8 cellular contexts compared by ENCODE assay signal in genomic region chr3:49022751-49023171, GRCh38. TPM values are rescaled to one million over a fixed set of nuclear protein-coding genes. Genes with fewer than 3 reads are reported as not detected.
A peak's percentile ranks its signal among the peaks of the same experiment; 100 is the strongest.
DNase-seq lines count a peak whose midpoint lies in the region; ATAC-seq, FAIRE-seq and TF ChIP-seq lines count a peak whose summit lies in the region.

No MANE protein-coding gene starts in this region.

- 25 to 30% methylated on average over 11 of the region's 11 CpGs for whole genome bisulfite sequencing in heart right ventricle, 2 donors

- DNase-seq in heart right ventricle = no peak
- DNase-seq in Right ventricle myocardium superior = no peak
- DNase-seq in activated T-cell treated with anti-CD3 and anti-CD28 coated beads, Interleukin-2, amount 50 U/mL, for 48 hours = peak; percentile 60
- DNase-seq in islet precursor cell = peak; percentile 60
- no peak for DNase-seq in HTR-8/SVneo (ENCODE audit: insufficient read length, low spot score)
- no peak for DNase-seq in stimulated activated CD4-positive, alpha-beta T cell treated with anti-CD3 and anti-CD28 coated beads, Interleukin-15, amount 100 ng/mL, for 24 hours

- peaks cover 4 to 64% (median 42%) of the 10 kb centered on the region in 9 donors for H3K4me1 ChIP-seq in heart right ventricle

- no peaks in the 10 kb centered on the region for H3K27me3 ChIP-seq in heart right ventricle

- peaks cover 0 to 50% (median 31%) of the 10 kb centered on the region in 9 donors for H3K36me3 ChIP-seq in heart right ventricle

- peak overlapping the region in 9 of 10 donors; percentile 99 to 100 (median 100) for H3K27ac ChIP-seq in heart right ventricle
- H3K27ac ChIP-seq in temporal lobe (ENCODE audit: low read depth, low read length) = peak overlapping the region; percentile 92

- ATAC-seq in heart right ventricle (no peak), Right ventricle myocardium superior (ENCODE audit: poor library complexity) (no peak), GM19395 (IDR thresholded peaks at IDR 0.05; ENCODE audit: unreplicated experiment) (no peak)

- no peak for TF ChIP-seq CTCF in heart right ventricle (IDR thresholded peaks at IDR 0.05)

- intact Hi-C loops in heart right ventricle (cut with DNase I) (loop anchor here in 1 of 10 donors (1.0 to 10.0 kb wide), 2 partner anchors 33 to 402 kb away; partner anchors contain the start of genes AMT and NICN1), Right ventricle myocardium superior (cut with DNase I) (no loop called here)

- no peak for FAIRE-seq in HTR-8/SVneo (lab: Jason Lieb, UNC)

- H3K4me3 ChIP-seq in heart right ventricle = peak overlapping the region; percentile 69 to 99 (median 92)

- no peaks in the 10 kb centered on the region for H3K9me3 ChIP-seq in heart right ventricle

RNA-seq across cellular contexts. Expression of gene NDUFAF3, which starts 0.8 kb away (rescaled TPM):
- total RNA-seq in heart right ventricle (100 to 1,000 TPM; 154 to 186 (median 167) TPM), Right ventricle myocardium superior (165 TPM), temporal lobe (24.1 TPM)
- 100 to 1,000 TPM; 184 to 280 TPM for polyA plus RNA-seq in heart right ventricle

RNA-seq across cellular contexts. Expression of gene DALRD3, which starts 4.4 kb away (rescaled TPM):
- 10 to 100 TPM in 8 of 10 donors, 1 to 10 TPM in 2; 7.6 to 17.8 (median 13.9) TPM for total RNA-seq in heart right ventricle
- polyA plus RNA-seq in heart right ventricle = 10 to 100 TPM; 15.2 to 16.1 TPM
- total RNA-seq in Right ventricle myocardium superior = 7.9 TPM
- 38.1 TPM for total RNA-seq in temporal lobe

RNA-seq across cellular contexts. Expression of gene IMPDH2, which starts 6.4 kb away (rescaled TPM):
- 10 to 100 TPM; 40.7 to 70.3 (median 58.4) TPM for total RNA-seq in heart right ventricle
- polyA plus RNA-seq in heart right ventricle = 100 to 1,000 TPM in 1 of 2 donors, 10 to 100 TPM in 1; 84.0 to 105 TPM
- 58.5 TPM for total RNA-seq in Right ventricle myocardium superior
- total RNA-seq in temporal lobe = 98.1 TPM

RNA-seq across cellular contexts. Expression of gene WDR6, which starts 15.6 kb away (rescaled TPM):
- 10 to 100 TPM; 70.4 to 98.8 (median 76.5) TPM for total RNA-seq in heart right ventricle
- 100 to 1,000 TPM in 1 of 2 donors, 10 to 100 TPM in 1; 77.5 to 126 TPM for polyA plus RNA-seq in heart right ventricle
- total RNA-seq in Right ventricle myocardium superior = 71.6 TPM
- total RNA-seq in temporal lobe = 87.8 TPM

RNA-seq across cellular contexts. Expression of gene P4HTM, which starts 32.7 kb away (rescaled TPM):
- 10 to 100 TPM; 23.8 to 41.7 (median 30.8) TPM for total RNA-seq in heart right ventricle
- polyA plus RNA-seq in heart right ventricle = 10 to 100 TPM; 25.8 to 30.9 TPM
- 25.1 TPM for total RNA-seq in Right ventricle myocardium superior
- 47.5 TPM for total RNA-seq in temporal lobe

Comparison
In these comparisons a context has a peak if more than half of its experiments do, and no peak if none do; other contexts are left out.
1. DNase-seq: peak in activated T-cell treated with anti-CD3 and anti-CD28 coated beads, Interleukin-2, amount 50 U/mL, for 48 hours (2 of 2) and islet precursor cell (single experiment); none in heart right ventricle (0 of 2), Right ventricle myocardium superior (single experiment), HTR-8/SVneo (single experiment) and stimulated activated CD4-positive, alpha-beta T cell treated with anti-CD3 and anti-CD28 coated beads, Interleukin-15, amount 100 ng/mL, for 24 hours (single experiment).